8 cellular contexts compared by ENCODE assay signal in genomic region chr9:91734371-91734981, GRCh38.
DNase-seq lines count a peak whose midpoint lies in the region; ATAC-seq and TF ChIP-seq lines count a peak whose summit lies in the region.

No MANE protein-coding gene starts in this region.

- intact Hi-C loops in naive thymus-derived CD4-positive, alpha-beta T cell (cut with micrococcal nuclease) = loop anchor here in 1 of 2 donors (1.0 kb wide), 1 partner anchor 819 kb away; no protein-coding TSS in a partner anchor

- POLR2A ChIA-PET in naive thymus-derived CD4-positive, alpha-beta T cell (lab: Charles Lee) = no interaction called here

- H3K9me3 ChIP-seq in naive thymus-derived CD4-positive, alpha-beta T cell (ENCODE audit: control insufficient read depth in 2 of 3, low read length in 3 of 3) = no peaks in the 10 kb centered on the region

- H3K9me3 Mint-ChIP-seq in naive thymus-derived CD4-positive, alpha-beta T cell = no peaks in the 10 kb centered on the region
- H3K9me3 Mint-ChIP-seq in stimulated activated naive CD8-positive, alpha-beta T cell treated with anti-CD3 and anti-CD28 coated beads, Interleukin-15, amount 100 ng/mL, for 72 hours = no peaks in the 10 kb centered on the region

- H3K4me1 Mint-ChIP-seq in naive thymus-derived CD4-positive, alpha-beta T cell = peaks cover 0 to 5% (median 0%) of the 10 kb centered on the region in 7 donors
- peaks cover 10% of the 10 kb centered on the region for H3K4me1 Mint-ChIP-seq in stimulated activated naive CD8-positive, alpha-beta T cell treated with anti-CD3 and anti-CD28 coated beads, Interleukin-15, amount 100 ng/mL, for 72 hours

- no peak overlapping the region for H3K4me3 Mint-ChIP-seq in naive thymus-derived CD4-positive, alpha-beta T cell
- H3K4me3 Mint-ChIP-seq in stimulated activated naive CD8-positive, alpha-beta T cell treated with anti-CD3 and anti-CD28 coated beads, Interleukin-15, amount 100 ng/mL, for 72 hours = no peak overlapping the region

- H3K27me3 ChIP-seq in naive thymus-derived CD4-positive, alpha-beta T cell (ENCODE audit: control insufficient read depth in 2 of 2, insufficient read depth in 2 of 2, low read length in 2 of 2) = no peaks in the 10 kb centered on the region

- no peak overlapping the region for H3K27ac Mint-ChIP-seq in naive thymus-derived CD4-positive, alpha-beta T cell
- H3K27ac Mint-ChIP-seq in stimulated activated naive CD8-positive, alpha-beta T cell treated with anti-CD3 and anti-CD28 coated beads, Interleukin-15, amount 100 ng/mL, for 72 hours = no peak overlapping the region

- peak; percentile 96 for TF ChIP-seq CTCF in epithelial cell of esophagus (IDR thresholded peaks at IDR 0.05; ENCODE audit: insufficient read depth, low read depth, low read length, missing control alignments)

- no peak overlapping the region for H3K27ac ChIP-seq in naive thymus-derived CD4-positive, alpha-beta T cell (ENCODE audit: low read depth, low read length)

- CTCF ChIA-PET in naive thymus-derived CD4-positive, alpha-beta T cell (lab: Charles Lee) = interaction anchor here (0.6 to 2.1 kb wide), 5 partner anchors 15 to 820 kb away, joined by 3 to 6 read pairs (median 3); no protein-coding TSS in a partner anchor

- ATAC-seq in naive thymus-derived CD4-positive, alpha-beta T cell = peak; percentile 59
- ATAC-seq in stimulated activated naive CD8-positive, alpha-beta T cell treated with anti-CD3 and anti-CD28 coated beads, Interleukin-15, amount 100 ng/mL, for 72 hours = no peak
- ATAC-seq in GM19035 (IDR thresholded peaks at IDR 0.05; ENCODE audit: unreplicated experiment) = no peak

- DNase-seq in DMS153 treated with DMSO at 0.1 percent for 48 hours (lab: John Stamatoyannopoulos, UW; ENCODE audit: unreplicated experiment) (peak; percentile 37), DMS153 (lab: John Stamatoyannopoulos, UW) (no peak), NCI-H1694 (lab: John Stamatoyannopoulos, UW) (peak; percentile 24), activated T-cell treated with anti-CD3 and anti-CD28 coated beads for 1 hour (ENCODE audit: low read depth) (peak; percentile 55), epithelial cell of esophagus (ENCODE audit: low read depth) (peak; percentile 50)
- peak in 6 of 9 donors; percentile 18 to 67 (median 33) for DNase-seq in naive thymus-derived CD4-positive, alpha-beta T cell
- peak; percentile 42 to 51 for DNase-seq in stimulated activated naive CD8-positive, alpha-beta T cell treated with anti-CD3 and anti-CD28 coated beads, Interleukin-15, amount 100 ng/mL, for 72 hours

- H3K36me3 ChIP-seq in naive thymus-derived CD4-positive, alpha-beta T cell (ENCODE audit: control insufficient read depth in 2 of 3, insufficient read depth in 3 of 3, low read length in 3 of 3) = no peaks in the 10 kb centered on the region

- peaks cover 0 to 15% (median 11%) of the 10 kb centered on the region in 5 donors for H3K27me3 Mint-ChIP-seq in naive thymus-derived CD4-positive, alpha-beta T cell
- H3K27me3 Mint-ChIP-seq in stimulated activated naive CD8-positive, alpha-beta T cell treated with anti-CD3 and anti-CD28 coated beads, Interleukin-15, amount 100 ng/mL, for 72 hours = peaks cover 21% of the 10 kb centered on the region

- H3K36me3 Mint-ChIP-seq in naive thymus-derived CD4-positive, alpha-beta T cell = no peaks in the 10 kb centered on the region

- no peaks in the 10 kb centered on the region for H3K4me1 ChIP-seq in naive thymus-derived CD4-positive, alpha-beta T cell (ENCODE audit: control insufficient read depth in 2 of 2, insufficient read depth in 2 of 2, low read length in 2 of 2)

- H3K4me3 ChIP-seq in epithelial cell of esophagus (ENCODE audit: low read length) = no peak overlapping the region
- no peak overlapping the region for H3K4me3 ChIP-seq in naive thymus-derived CD4-positive, alpha-beta T cell (ENCODE audit: low read length)
